In the genomic region with DNA sequence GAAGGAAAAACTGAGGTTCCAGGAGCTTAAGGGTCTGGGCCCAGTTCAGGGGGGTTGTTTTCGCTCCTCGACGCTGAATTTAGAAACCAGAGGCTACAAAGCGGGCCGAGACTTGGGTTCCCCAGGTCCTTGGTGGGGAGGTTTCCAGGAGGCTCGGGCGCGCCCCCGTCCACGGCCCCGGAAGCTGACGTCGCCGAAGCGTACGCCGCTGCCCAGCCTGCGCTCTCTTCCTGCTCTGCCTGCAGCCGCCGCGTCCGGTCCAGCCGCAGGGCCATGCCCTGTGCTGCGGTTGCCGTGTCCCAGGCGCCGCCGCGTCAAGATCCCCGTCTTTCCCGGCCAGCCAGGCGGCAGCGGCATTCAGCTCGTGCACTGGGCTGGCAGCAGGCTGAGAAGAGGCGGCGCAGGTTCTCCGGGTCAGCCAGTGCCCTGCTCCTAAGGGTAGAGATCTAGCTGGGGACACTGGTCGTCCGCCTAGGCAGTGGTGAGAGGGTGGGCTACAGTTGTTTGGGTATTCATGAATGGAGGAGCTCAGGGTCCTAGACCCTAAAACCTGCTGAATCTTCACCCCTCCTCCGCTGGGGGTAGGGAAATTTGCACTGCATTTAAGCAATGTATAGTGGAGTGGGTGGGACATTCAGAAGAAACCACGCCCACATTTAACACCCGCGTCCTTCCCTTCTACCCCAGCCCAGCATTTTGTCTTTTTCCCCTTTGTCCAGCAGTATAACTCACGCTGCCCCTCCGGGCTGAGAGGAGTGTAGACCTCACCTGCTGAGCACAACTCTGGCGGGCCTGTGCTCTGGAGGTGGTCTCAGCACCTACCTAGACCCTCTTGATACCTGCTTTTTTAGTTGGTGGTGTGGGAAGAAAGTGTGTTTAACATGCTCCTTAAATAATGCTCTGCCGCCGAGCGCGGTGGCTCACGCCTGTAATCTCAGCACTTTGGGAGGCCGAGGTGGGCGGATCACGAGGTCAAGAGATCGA, we compare ENCODE assay signal across 9 cellular contexts. TPM values are rescaled to one million over a fixed set of nuclear protein-coding genes. Genes with fewer than 3 reads are reported as not detected.
DNase-seq lines count a peak whose midpoint lies in the region; ATAC-seq, FAIRE-seq and TF ChIP-seq lines count a peak whose summit lies in the region.
"Had no signal": no experiment of that assay in that cellular context is flagged by ENCODE, and none has a peak within 500 bp of the region (broad histone marks: within the 10 kb centered on the region; RNA-seq: fewer than 3 reads in every experiment).

No MANE protein-coding gene starts in this region.

- ATAC-seq in CD4-positive, CD25-positive, alpha-beta regulatory T cell (ENCODE audit: low read depth in 2 of 2): peak; percentile 54 to 57
- peak; percentile 62 for ATAC-seq in GM19455 (IDR thresholded peaks at IDR 0.05; ENCODE audit: unreplicated experiment)
- peak; percentile 87 to 88 for ATAC-seq in natural killer cell treated with Interleukin-12 subunit alpha and Interleukin-12 subunit beta and Interleukin-15 and Interleukin-18, amount 100 ng/mL, for 72 hours

- H3K4me1 ChIP-seq in CD4-positive, CD25-positive, alpha-beta regulatory T cell (ENCODE audit: control insufficient read depth, insufficient read depth, low read length, poor library complexity, severe bottlenecking): peaks cover 44% of the 10 kb centered on the region

- H3K4me3 ChIP-seq in CD4-positive, CD25-positive, alpha-beta regulatory T cell (ENCODE audit: low read depth, low read length): peak overlapping the region; percentile 91
- H3K4me3 ChIP-seq in fibroblast of the aortic adventitia (ENCODE audit: low read depth, low read length): peak overlapping the region; percentile 80

- peak overlapping the region; percentile 97 to 100 (median 99) for H3K27ac Mint-ChIP-seq in CD4-positive, CD25-positive, alpha-beta regulatory T cell
- H3K27ac Mint-ChIP-seq in natural killer cell treated with Interleukin-12 subunit alpha and Interleukin-12 subunit beta and Interleukin-15 and Interleukin-18, amount 100 ng/mL, for 72 hours: peak overlapping the region; percentile 99 to 100

- DNase-seq in CD4-positive, CD25-positive, alpha-beta regulatory T cell: peak; percentile 75 to 89 (median 76)
- DNase-seq in HTR-8/SVneo (ENCODE audit: insufficient read length, low spot score) (peak; percentile 80), RKO (ENCODE audit: low spot score) (peak; percentile 88), fibroblast of the aortic adventitia (ENCODE audit: low read depth) (peak; percentile 67)
- peak; percentile 70 for DNase-seq in activated effector memory CD4-positive, alpha-beta T cell treated with Interleukin-2 at 50 U/mL for 16 hours
- DNase-seq in natural killer cell treated with Interleukin-12 subunit alpha and Interleukin-12 subunit beta and Interleukin-15 and Interleukin-18, amount 100 ng/mL, for 72 hours (ENCODE audit: low spot score): peak; percentile 87
- DNase-seq in stimulated activated naive CD4-positive, alpha-beta T cell (lab: John Stamatoyannopoulos, UW): peak; percentile 55 to 84 (median 68)

- no peak for TF ChIP-seq CTCF in fibroblast of the aortic adventitia (IDR thresholded peaks at IDR 0.05; ENCODE audit: insufficient read depth, low read length)

- peak overlapping the region; percentile 100 for H3K27ac ChIP-seq in CD4-positive, CD25-positive, alpha-beta regulatory T cell (ENCODE audit: insufficient read depth, low read length, poor library complexity, severe bottlenecking)

- H3K27me3 Mint-ChIP-seq in CD4-positive, CD25-positive, alpha-beta regulatory T cell: peaks cover 7% of the 10 kb centered on the region
- H3K27me3 Mint-ChIP-seq in natural killer cell treated with Interleukin-12 subunit alpha and Interleukin-12 subunit beta and Interleukin-15 and Interleukin-18, amount 100 ng/mL, for 72 hours: no peaks in the 10 kb centered on the region

- no peaks in the 10 kb centered on the region for H3K36me3 ChIP-seq in CD4-positive, CD25-positive, alpha-beta regulatory T cell (ENCODE audit: control insufficient read depth, insufficient read depth, low read length)

- H3K9me3 Mint-ChIP-seq in CD4-positive, CD25-positive, alpha-beta regulatory T cell: no peaks in the 10 kb centered on the region
- no peaks in the 10 kb centered on the region for H3K9me3 Mint-ChIP-seq in natural killer cell treated with Interleukin-12 subunit alpha and Interleukin-12 subunit beta and Interleukin-15 and Interleukin-18, amount 100 ng/mL, for 72 hours

- H3K9me3 ChIP-seq in CD4-positive, CD25-positive, alpha-beta regulatory T cell (ENCODE audit: control insufficient read depth in 2 of 2, low read length in 2 of 2): no peaks in the 10 kb centered on the region

- H3K4me1 Mint-ChIP-seq in CD4-positive, CD25-positive, alpha-beta regulatory T cell: peaks cover 12 to 60% (median 36%) of the 10 kb centered on the region in 4 donors
- peaks cover 49 to 53% of the 10 kb centered on the region in 2 donors for H3K4me1 Mint-ChIP-seq in natural killer cell treated with Interleukin-12 subunit alpha and Interleukin-12 subunit beta and Interleukin-15 and Interleukin-18, amount 100 ng/mL, for 72 hours (ENCODE audit: low read depth in 2 of 2)

- H3K36me3 Mint-ChIP-seq in CD4-positive, CD25-positive, alpha-beta regulatory T cell: peaks cover 10% of the 10 kb centered on the region
- H3K36me3 Mint-ChIP-seq in natural killer cell treated with Interleukin-12 subunit alpha and Interleukin-12 subunit beta and Interleukin-15 and Interleukin-18, amount 100 ng/mL, for 72 hours: peaks cover 14% of the 10 kb centered on the region

- no peaks in the 10 kb centered on the region for H3K27me3 ChIP-seq in CD4-positive, CD25-positive, alpha-beta regulatory T cell (ENCODE audit: control insufficient read depth, insufficient read depth, low read length)

- peak overlapping the region; percentile 92 to 99 (median 99) for H3K4me3 Mint-ChIP-seq in CD4-positive, CD25-positive, alpha-beta regulatory T cell
- peak overlapping the region; percentile 98 for H3K4me3 Mint-ChIP-seq in natural killer cell treated with Interleukin-12 subunit alpha and Interleukin-12 subunit beta and Interleukin-15 and Interleukin-18, amount 100 ng/mL, for 72 hours

- FAIRE-seq in HTR-8/SVneo (lab: Jason Lieb, UNC): peak; percentile 68

RNA-seq across cellular contexts. Expression of gene TRIM26, which starts 1.1 kb away (rescaled TPM):
- total RNA-seq in CD4-positive, CD25-positive, alpha-beta regulatory T cell: 75.1 TPM
- polyA plus RNA-seq in CD4-positive, CD25-positive, alpha-beta regulatory T cell: 10 to 100 TPM; 43.3 to 55.1 (median 49.7) TPM
- 32.4 and 41.9 TPM in 2 replicates for total RNA-seq in fibroblast of the aortic adventitia (ENCODE audit: low replicate concordance)
- total RNA-seq in natural killer cell treated with Interleukin-12 subunit alpha and Interleukin-12 subunit beta and Interleukin-15 and Interleukin-18, amount 100 ng/mL, for 72 hours: 10 to 100 TPM; 87.5 to 92.0 TPM

RNA-seq across cellular contexts. Expression of gene TRIM15, which starts 50.9 kb away (rescaled TPM):
- total RNA-seq in CD4-positive, CD25-positive, alpha-beta regulatory T cell: not detected
- not detected for polyA plus RNA-seq in CD4-positive, CD25-positive, alpha-beta regulatory T cell
- not detected in 2 replicates for total RNA-seq in fibroblast of the aortic adventitia (ENCODE audit: low replicate concordance)
- total RNA-seq in natural killer cell treated with Interleukin-12 subunit alpha and Interleukin-12 subunit beta and Interleukin-15 and Interleukin-18, amount 100 ng/mL, for 72 hours: under 1 TPM in 1 of 2 donors, not detected in 1; 0.20 TPM
- total RNA-seq: activated CD8-positive, alpha-beta memory T cell treated with anti-CD3 and anti-CD28 coated beads for 36 hours had no signal

RNA-seq across cellular contexts. Expression of gene TRIM10, which starts 53.3 kb away (rescaled TPM):
- not detected for total RNA-seq in CD4-positive, CD25-positive, alpha-beta regulatory T cell
- polyA plus RNA-seq in CD4-positive, CD25-positive, alpha-beta regulatory T cell: not detected
- total RNA-seq in fibroblast of the aortic adventitia (ENCODE audit: low replicate concordance): not detected in 2 replicates
- not detected for total RNA-seq in natural killer cell treated with Interleukin-12 subunit alpha and Interleukin-12 subunit beta and Interleukin-15 and Interleukin-18, amount 100 ng/mL, for 72 hours
- total RNA-seq: activated CD8-positive, alpha-beta memory T cell treated with anti-CD3 and anti-CD28 coated beads for 36 hours had no signal

Comparison
In these comparisons a context has a peak if more than half of its experiments do, and no peak if none do; other contexts are left out.
1. Peak in every context shown above with its lines: DNase-seq, ATAC-seq, H3K4me3 ChIP-seq and H3K27ac ChIP-seq.